In the genomic region with DNA sequence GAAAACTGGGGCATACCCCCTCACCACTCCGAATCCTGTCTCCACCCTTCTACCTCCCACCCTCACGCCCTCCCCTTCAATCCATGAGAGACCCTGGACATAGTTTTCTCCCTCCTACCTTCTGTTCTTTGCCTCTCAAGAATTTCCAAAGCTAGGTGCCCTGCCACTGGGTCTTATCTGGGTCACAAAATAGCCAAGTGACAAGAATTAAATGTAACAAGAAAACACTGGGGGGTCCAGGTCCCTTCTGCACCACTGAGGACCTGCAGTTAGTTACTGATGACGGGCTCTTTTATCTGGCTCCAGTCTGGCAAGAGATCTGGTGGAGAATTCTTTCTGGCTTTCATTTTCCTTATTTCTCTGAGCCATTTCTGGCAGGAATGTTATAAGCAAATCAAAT, we compare ENCODE assay signal across 20 cellular contexts.
DNase-seq lines count a peak whose midpoint lies in the region; ATAC-seq and TF ChIP-seq lines count a peak whose summit lies in the region.
"Had no signal": no experiment of that assay in that cellular context is flagged by ENCODE, and none has a peak within 500 bp of the region (broad histone marks: within the 10 kb centered on the region; RNA-seq: fewer than 3 reads in every experiment).

No MANE protein-coding gene starts in this region.

- H4K20me1 ChIP-seq in GM23338 (replicated peaks; ENCODE audit: insufficient read depth) = no peaks in the 10 kb centered on the region

- DNase-seq in GM23338 (ENCODE audit: low spot score) (no peak), fibroblast of peridontal ligament (ENCODE audit: extremely low read depth) (peak; percentile 7), retina (peak; percentile 82), NCI-H446 (lab: John Stamatoyannopoulos, UW) (no peak), NCI-H748 (lab: John Stamatoyannopoulos, UW; ENCODE audit: unreplicated experiment) (no peak)
- DNase-seq: 8988T; ACHN; C1 segment of cervical spinal cord; Calu3; CD4-positive, alpha-beta memory T cell; COR-L47; DMS53; DMS79 treated with DMSO at 0.1 percent for 48 hours; GF-D8; GM23248; H9; HFFc6 had no signal

- H2AFZ ChIP-seq in GM23338 = no peak overlapping the region
- H2AFZ ChIP-seq: GM23248 had no signal

- H3K36me3 ChIP-seq in GM23338 (ENCODE audit: insufficient read depth) = peaks cover 5% of the 10 kb centered on the region; the same call in 1 of the 2 replicates

- no peaks in the 10 kb centered on the region for H3K27me3 ChIP-seq in GM23338 (ENCODE audit: insufficient read depth)

- H3K27ac Mint-ChIP-seq in GM23338 = no peak overlapping the region
- H3K27ac Mint-ChIP-seq: H9, HFFc6 had no signal

- no peak for ATAC-seq in GM23338
- ATAC-seq in GM19455 (IDR thresholded peaks at IDR 0.05; ENCODE audit: unreplicated experiment) = no peak
- ATAC-seq: A549, HCT116 had no signal

- no peaks in the 10 kb centered on the region for H3F3A ChIP-seq in GM23338 (replicated peaks; ENCODE audit: low read depth)

- H3K4me1 Mint-ChIP-seq in GM23338 = peaks cover 22% of the 10 kb centered on the region

- no peak overlapping the region for H3K4me3 Mint-ChIP-seq in GM23338
- H3K4me3 Mint-ChIP-seq: CD4-positive, alpha-beta memory T cell; H9; HFFc6 had no signal

- no peaks in the 10 kb centered on the region for H3K36me3 Mint-ChIP-seq in GM23338 (ENCODE audit: low read depth)
- H3K36me3 Mint-ChIP-seq: CD4-positive, alpha-beta memory T cell had no signal

- H3K79me2 ChIP-seq in GM23338 (replicated peaks; ENCODE audit: insufficient read depth) = no peaks in the 10 kb centered on the region

- H3K9me3 Mint-ChIP-seq in GM23338 = peaks cover 3% of the 10 kb centered on the region; the same call in 1 of the 3 replicates
- H3K9me3 Mint-ChIP-seq: CD4-positive, alpha-beta memory T cell; HFFc6 had no signal

- H3K4me1 ChIP-seq in GM23338 (ENCODE audit: insufficient read depth) = peaks cover 30% of the 10 kb centered on the region
- H3K4me1 ChIP-seq: A549 had no signal

- peaks cover 7% of the 10 kb centered on the region for H3K27me3 Mint-ChIP-seq in GM23338 (ENCODE audit: insufficient read depth, low read depth, poor library complexity)
- H3K27me3 Mint-ChIP-seq: CD4-positive, alpha-beta memory T cell had no signal

- H3K4me3 ChIP-seq in GM23338 = no peak overlapping the region
- H3K4me3 ChIP-seq: A549, GM23248 had no signal

- peak overlapping the region; percentile 64 for H3K4me2 ChIP-seq in GM23338
- H3K4me2 ChIP-seq: A549 had no signal

- 0 out of 2 replicates have a peak, but pooled peaks cover 8% of the 10 kb centered on the region for H3K9me2 ChIP-seq in GM23338 (ENCODE audit: insufficient read depth)

- H3K27ac ChIP-seq in GM23338 (ENCODE audit: low read depth) = no peak overlapping the region
- H3K27ac ChIP-seq: A549, GM23248 had no signal

- TF ChIP-seq CTCF in GM23338 (conservative IDR thresholded peaks at IDR 0.05; ENCODE audit: low read depth in 2 of 2) = no peak

TF ChIP-seq in GM23338, 12 proteins besides CTCF, POLR2A, EP300 and RAD21:
- TF ChIP-seq CREB1 (CRISPR knock-in tag; IDR thresholded peaks at IDR 0.05; ENCODE audit: low read depth) = no peak
- TF ChIP-seq, protein P1, sequence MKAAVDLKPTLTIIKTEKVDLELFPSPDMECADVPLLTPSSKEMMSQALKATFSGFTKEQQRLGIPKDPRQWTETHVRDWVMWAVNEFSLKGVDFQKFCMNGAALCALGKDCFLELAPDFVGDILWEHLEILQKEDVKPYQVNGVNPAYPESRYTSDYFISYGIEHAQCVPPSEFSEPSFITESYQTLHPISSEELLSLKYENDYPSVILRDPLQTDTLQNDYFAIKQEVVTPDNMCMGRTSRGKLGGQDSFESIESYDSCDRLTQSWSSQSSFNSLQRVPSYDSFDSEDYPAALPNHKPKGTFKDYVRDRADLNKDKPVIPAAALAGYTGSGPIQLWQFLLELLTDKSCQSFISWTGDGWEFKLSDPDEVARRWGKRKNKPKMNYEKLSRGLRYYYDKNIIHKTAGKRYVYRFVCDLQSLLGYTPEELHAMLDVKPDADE (IDR thresholded peaks at IDR 0.05) = no peak

Comparison
In these comparisons a context has a peak if more than half of its experiments do, and no peak if none do; other contexts are left out.
1. DNase-seq: peak in fibroblast of peridontal ligament (single experiment) and retina (single experiment); none in GM23338 (single experiment), NCI-H446 (0 of 2) and NCI-H748 (single experiment).